ENCODE assay signal across 8 cellular contexts in the genomic region with DNA sequence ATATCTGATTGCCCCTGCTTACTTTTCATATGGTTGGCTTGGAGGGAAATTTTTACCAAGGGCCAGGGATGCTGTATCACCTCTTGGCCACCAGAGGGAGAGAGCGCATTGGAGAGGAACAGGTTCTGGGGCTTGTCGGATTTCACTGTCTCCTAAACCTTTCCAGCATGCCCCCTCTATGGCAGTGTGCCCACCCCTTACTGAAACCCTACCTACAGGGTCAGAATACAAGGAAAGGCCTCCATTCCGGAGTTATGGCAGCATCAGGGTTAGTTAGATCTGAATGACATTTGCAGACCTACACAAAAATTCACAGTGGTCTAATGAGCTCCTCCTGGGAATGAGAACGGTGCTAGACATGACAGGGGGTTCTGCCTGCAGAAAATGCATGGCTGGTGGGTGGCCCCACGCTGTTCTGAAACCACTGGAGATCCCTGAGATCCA. TPM values are rescaled to one million over a fixed set of nuclear protein-coding genes. Genes with fewer than 3 reads are reported as not detected.
A peak's percentile ranks its signal among the peaks of the same experiment; 100 is the strongest.
DNase-seq lines count a peak whose midpoint lies in the region; ATAC-seq and TF ChIP-seq lines count a peak whose summit lies in the region.

No MANE protein-coding gene starts in this region.

- ATAC-seq in Right ventricle myocardium inferior (no peak), HG03159 (IDR thresholded peaks at IDR 0.05; ENCODE audit: unreplicated experiment) (peak; percentile 77)

- TF ChIP-seq CTCF in cardiac muscle cell (IDR thresholded peaks at IDR 0.05; ENCODE audit: low read depth, low read length): peak; percentile 100
- no peak for TF ChIP-seq CTCF in fibroblast of pulmonary artery (IDR thresholded peaks at IDR 0.05; ENCODE audit: low read length, missing control alignments)

- H3K9me3 ChIP-seq in cardiac muscle cell (ENCODE audit: low read depth): no peaks in the 10 kb centered on the region

- intact Hi-C loops in Right ventricle myocardium inferior (cut with DNase I) (no loop called here), posterior cingulate gyrus (cut with DNase I) (no loop called here)

- H3K4me3 ChIP-seq in cardiac muscle cell: no peak overlapping the region
- no peak overlapping the region for H3K4me3 ChIP-seq in fibroblast of pulmonary artery (replicated peaks; ENCODE audit: low read depth, low read length)

- no peaks in the 10 kb centered on the region for H3K36me3 ChIP-seq in cardiac muscle cell

- no peaks in the 10 kb centered on the region for H3K27me3 ChIP-seq in cardiac muscle cell

- no peak overlapping the region for H3K27ac ChIP-seq in cardiac muscle cell

- peak; percentile 54 to 65 for DNase-seq in cardiac muscle cell (ENCODE audit: low read depth in 1 of 2, low spot score in 1 of 2)
- DNase-seq in Right ventricle myocardium inferior (ENCODE audit: missing footprints): no peak
- DNase-seq in NCI-H748 treated with DMSO at 0.1 percent for 48 hours (lab: John Stamatoyannopoulos, UW): peak; percentile 47
- peak; percentile 57 for DNase-seq in activated CD8-positive, alpha-beta memory T cell treated with anti-CD3 and anti-CD28 coated beads, Interleukin-2, amount 50 U/mL, for 48 hours
- DNase-seq in fibroblast of pulmonary artery (ENCODE audit: low read depth): peak; percentile 52
- DNase-seq in posterior cingulate gyrus: peak in 6 of 10 donors; percentile 19 to 87 (median 32)
- DNase-seq in islet precursor cell: no peak

- no peaks in the 10 kb centered on the region for H3K4me1 ChIP-seq in cardiac muscle cell (ENCODE audit: low read depth)

RNA-seq across cellular contexts. Expression of a gene that starts 5.8 kb away (rescaled TPM):
- total RNA-seq in cardiac muscle cell (0.21 TPM in 1 of 2 replicates, not detected in the other), Right ventricle myocardium inferior (not detected)
- polyA plus RNA-seq in cardiac muscle cell: 0.05 TPM in 1 of 2 replicates, not detected in the other

Comparison
In these comparisons a context has a peak if more than half of its experiments do, and no peak if none do; other contexts are left out.
1. DNase-seq: peak in cardiac muscle cell (2 of 2), NCI-H748 treated with DMSO at 0.1 percent for 48 hours (single experiment), activated CD8-positive, alpha-beta memory T cell treated with anti-CD3 and anti-CD28 coated beads, Interleukin-2, amount 50 U/mL, for 48 hours (single experiment), fibroblast of pulmonary artery (single experiment) and posterior cingulate gyrus (6 of 10); none in Right ventricle myocardium inferior (single experiment) and islet precursor cell (single experiment).